Comparison of ENCODE assay signal across 8 cellular contexts in genomic region chr7:13989944-13990295, GRCh38. TPM values are rescaled to one million over a fixed set of nuclear protein-coding genes. Genes with fewer than 3 reads are reported as not detected.
DNase-seq lines count a peak whose midpoint lies in the region; ATAC-seq, FAIRE-seq and TF ChIP-seq lines count a peak whose summit lies in the region.

No MANE protein-coding gene starts in this region.

- peaks cover 21 to 27% of the 10 kb centered on the region in 2 experiments for H3K4me1 Mint-ChIP-seq in H9
- no peaks in the 10 kb centered on the region for H3K4me1 Mint-ChIP-seq in T-helper 17 cell

- H3K36me3 ChIP-seq in small intestine (ENCODE audit: control insufficient read depth in 2 of 2, insufficient read depth in 2 of 2, low read length in 2 of 2), result no peaks in the 10 kb centered on the region

- no peak overlapping the region for H3T11ph ChIP-seq in H9 (ENCODE audit: low read length)

- no peak overlapping the region for H2BK5ac ChIP-seq in H9 (ENCODE audit: insufficient read length, low read length)

- H3K27ac Mint-ChIP-seq in H9, result no peak overlapping the region
- no peak overlapping the region for H3K27ac Mint-ChIP-seq in T-helper 17 cell

- H3K27ac ChIP-seq in H9 (ENCODE audit: insufficient read length, low read depth, low read length) (peak overlapping the region; percentile 93), small intestine (ENCODE audit: low read depth in 1 of 2, low read length in 1 of 2) (peak overlapping the region in 1 of 2 donors; percentile 90)

- no peak overlapping the region for H2AK5ac ChIP-seq in H9 (ENCODE audit: insufficient read length, low read length)

- H3K56ac ChIP-seq in H9 (ENCODE audit: insufficient read length, low read depth, low read length), result no peak overlapping the region

- H4K20me1 ChIP-seq in H9 (ENCODE audit: control insufficient read depth, insufficient read depth, insufficient read length), result no peaks in the 10 kb centered on the region

- H3K4me2 ChIP-seq in H9 (ENCODE audit: insufficient read depth, insufficient read length, low read length), result peak overlapping the region; percentile 93

- H3K23ac ChIP-seq in H9 (ENCODE audit: insufficient read length, low read depth, low read length), result no peak overlapping the region

- no peaks in the 10 kb centered on the region for H3K9me3 ChIP-seq in H9 (ENCODE audit: control insufficient read depth, low read depth, low read length)
- H3K9me3 ChIP-seq in T-helper 17 cell (ENCODE audit: control insufficient read depth, low read length, poor library complexity, severe bottlenecking), result no peaks in the 10 kb centered on the region
- no peaks in the 10 kb centered on the region for H3K9me3 ChIP-seq in small intestine (ENCODE audit: control insufficient read depth, low read depth)

- H2BK12ac ChIP-seq in H9 (ENCODE audit: insufficient read length, low read depth, low read length), result no peak overlapping the region

- H3K9me3 Mint-ChIP-seq in H9, result no peaks in the 10 kb centered on the region

- H3K27me3 ChIP-seq in H9 (ENCODE audit: insufficient read depth, low read length), result no peaks in the 10 kb centered on the region
- H3K27me3 ChIP-seq in small intestine (ENCODE audit: control insufficient read depth in 2 of 2, insufficient read depth in 2 of 2, low read length in 2 of 2), result no peaks in the 10 kb centered on the region

- H2BK120ac ChIP-seq in H9 (ENCODE audit: low read depth, low read length, poor library complexity, severe bottlenecking), result no peak overlapping the region

- peaks cover 0 to 2% (median 0%) of the 10 kb centered on the region in 3 experiments; a peak in 1 of 7 replicates for H3K36me3 Mint-ChIP-seq in H9 (ENCODE audit: insufficient read depth in 1 of 3, low read depth in 3 of 3)
- no peaks in the 10 kb centered on the region for H3K36me3 Mint-ChIP-seq in T-helper 17 cell (ENCODE audit: low read depth)

- no peak overlapping the region for H4K91ac ChIP-seq in H9 (ENCODE audit: insufficient read length, low read depth, low read length)

- H3K4ac ChIP-seq in H9 (ENCODE audit: low read depth, low read length), result no peak overlapping the region

- peak overlapping the region; percentile 48 for H4K5ac ChIP-seq in H9 (ENCODE audit: insufficient read length, low read depth, low read length)

- H3K79me2 ChIP-seq in H9 (ENCODE audit: insufficient read depth, low read length), result no peaks in the 10 kb centered on the region; the same call in 1 of the 2 replicates

- no peak overlapping the region for H2BK15ac ChIP-seq in H9 (ENCODE audit: low read depth, low read length)

- no peak overlapping the region for H2AFZ ChIP-seq in H9 (ENCODE audit: low read length)

- peaks cover 19% of the 10 kb centered on the region for H3K23me2 ChIP-seq in H9 (ENCODE audit: insufficient read length, low read depth, low read length, poor library complexity, severe bottlenecking)

- WGBS in H9 (ENCODE audit: extremely low coverage, insufficient read length, low lambda C conversion rate), result no CpG with 5 or more reads among the region's 13 CpGs
- WGBS in small intestine, 3 donors, result 0 to 2% (median 1%) methylated on average over 13 of the region's 13 CpGs

- DNase-seq in H9, result no peak
- no peak for DNase-seq in T-helper 17 cell
- DNase-seq in hepatic stellate cell (ENCODE audit: low spot score), result peak; percentile 14
- DNase-seq in small intestine, result no peak
- no peak for DNase-seq in Ammon's horn (ENCODE audit: low spot score)
- no peak for DNase-seq in dedifferentiated amniotic fluid mesenchymal stem cell (ENCODE audit: extremely low spot score)

- FAIRE-seq in small intestine (lab: Jason Lieb, UNC), result no peak

- no peak overlapping the region for H2BK20ac ChIP-seq in H9 (ENCODE audit: low read depth, low read length, poor library complexity, severe bottlenecking)

- H4K8ac ChIP-seq in H9 (replicated peaks; ENCODE audit: insufficient read length, low read depth, low read length), result no peak overlapping the region

- no peaks in the 10 kb centered on the region for H3K79me1 ChIP-seq in H9 (ENCODE audit: insufficient read depth, low read depth, low read length, poor library complexity, severe bottlenecking)

- H3K14ac ChIP-seq in H9 (ENCODE audit: insufficient read depth, low read length), result peak overlapping the region; percentile 2; the same call in 1 of the 2 replicates

- H3K4me1 ChIP-seq in H9 (ENCODE audit: insufficient read depth, low read length) (no peaks in the 10 kb centered on the region; the same call in 1 of the 2 replicates), small intestine (ENCODE audit: control insufficient read depth in 2 of 2, insufficient read depth in 1 of 2, low read depth in 1 of 2, low read length in 1 of 2) (no peaks in the 10 kb centered on the region)

- ATAC-seq in T-helper 17 cell, result peak; percentile 25
- ATAC-seq in HG02885 (IDR thresholded peaks at IDR 0.05; ENCODE audit: poor library complexity, unreplicated experiment), result no peak
- ATAC-seq in GM19467 (IDR thresholded peaks at IDR 0.05; ENCODE audit: unreplicated experiment), result no peak

- H3K9ac ChIP-seq in H9 (ENCODE audit: extremely low read depth, insufficient read length, low read length), result peak overlapping the region; percentile 80

- H3K27me3 Mint-ChIP-seq in H9 (ENCODE audit: low read depth) (no peaks in the 10 kb centered on the region), T-helper 17 cell (peaks cover 6% of the 10 kb centered on the region)

- TF ChIP-seq CTCF in H9 (conservative IDR thresholded peaks at IDR 0.05), result no peak

- no peak overlapping the region for H3K4me3 Mint-ChIP-seq in H9
- no peak overlapping the region for H3K4me3 Mint-ChIP-seq in T-helper 17 cell

- H3K18ac ChIP-seq in H9 (ENCODE audit: insufficient read length, low read depth, low read length), result peak overlapping the region; percentile 20

- H3K4me3 ChIP-seq in small intestine (ENCODE audit: low read depth in 1 of 2, low read length in 2 of 2), result peak overlapping the region; percentile 44 to 59

RNA-seq across cellular contexts. Expression of gene ETV1, which starts 0.5 kb away (rescaled TPM):
- total RNA-seq in H9 (2021) (68.5 and 71.8 TPM in 2 replicates), T-helper 17 cell (under 1 TPM in 1 of 2 donors, not detected in 1; 0.55 TPM)
- polyA plus RNA-seq in small intestine, result 1 to 10 TPM in 1 of 3 donors, under 1 TPM in 2; under 0.01 to 3.5 (median 0.27) TPM

Comparison
In these comparisons a context has a peak if more than half of its experiments do, and no peak if none do; other contexts are left out.
1. RNA of gene ETV1, which starts 0.5 kb away (total RNA-seq): 68.5 to 71.8 TPM in H9; 0.55 TPM in T-helper 17 cell; every median in the first group is over 10 times any median in the second.